9 cellular contexts compared by ENCODE assay signal in the genomic region with DNA sequence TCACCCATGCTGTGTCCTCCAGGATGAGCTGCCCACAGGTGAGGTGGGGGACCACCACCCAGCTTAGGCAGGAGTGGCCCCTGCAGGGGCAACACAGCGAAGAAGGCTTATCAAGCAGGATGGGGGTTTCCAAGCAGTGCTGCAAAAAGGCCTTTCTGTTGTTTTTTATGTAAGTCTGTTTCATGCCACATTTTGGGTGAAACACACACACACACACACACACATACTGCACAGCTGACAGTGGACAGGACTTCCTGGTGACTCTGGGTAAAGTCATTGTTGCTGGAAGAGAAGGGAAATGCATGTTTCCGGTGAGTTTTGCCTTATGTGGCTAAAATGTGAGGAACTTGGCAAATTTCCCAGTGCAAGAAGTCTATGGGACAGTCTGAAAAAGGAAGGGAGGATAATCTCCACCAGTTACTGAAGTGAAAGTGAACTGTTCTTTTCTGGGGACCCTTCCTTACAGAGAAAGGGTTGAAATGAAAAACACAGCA.
DNase-seq lines count a peak whose midpoint lies in the region; ATAC-seq and TF ChIP-seq lines count a peak whose summit lies in the region.
"Had no signal": no experiment of that assay in that cellular context is flagged by ENCODE, and none has a peak within 500 bp of the region (broad histone marks: within the 10 kb centered on the region; RNA-seq: fewer than 3 reads in every experiment).

No MANE protein-coding gene starts in this region.

- DNase-seq in A172 (ENCODE audit: low spot score) (peak; percentile 80), GM13977 (ENCODE audit: low spot score) (peak; percentile 41), M059J (ENCODE audit: low read depth) (peak; percentile 91), amniotic epithelial cell (ENCODE audit: low read depth) (peak; percentile 69), right cardiac atrium (peak in 2 of 3 donors; percentile 73 to 78), spleen (peak; percentile 78), NCI-H1436 (lab: John Stamatoyannopoulos, UW) (no peak)

- no peaks in the 10 kb centered on the region for H3K36me3 ChIP-seq in spleen
- H3K36me3 ChIP-seq: cardiac muscle cell had no signal

- intact Hi-C loops in right cardiac atrium (cut with DNase I) (no loop called here), spleen (cut with DNase I; ENCODE audit: low total_unique reads) (no loop called here)

- TF ChIP-seq CTCF in GM13977 (IDR thresholded peaks at IDR 0.05; ENCODE audit: extremely low read depth, insufficient read depth, missing control alignments): no peak
- TF ChIP-seq CTCF in spleen (IDR thresholded peaks at IDR 0.05 in 8 of 11, conservative IDR thresholded peaks at IDR 0.05 in 3 of 11): no peak

- H3K9me3 ChIP-seq in right cardiac atrium (ENCODE audit: control insufficient read depth, low read length) (no peaks in the 10 kb centered on the region), spleen (peaks cover 0 to 9% (median 0%) of the 10 kb centered on the region in 8 donors)

- 17% methylated on average over 2 of the region's 2 CpGs for WGBS in right cardiac atrium
- WGBS in spleen, 5 donors: 5 to 12% (median 7%) methylated on average over 2 of the region's 2 CpGs

- TF ChIP-seq POLR2A in spleen (IDR thresholded peaks at IDR 0.05): no peak

- ATAC-seq in right cardiac atrium (peak; percentile 85 to 93), GM21515 (IDR thresholded peaks at IDR 0.05; ENCODE audit: unreplicated experiment) (no peak)

- no peak overlapping the region for H3K4me3 ChIP-seq in right cardiac atrium (ENCODE audit: low read length)
- H3K4me3 ChIP-seq in spleen: peak overlapping the region in 1 of 8 donors; percentile 29
- H3K4me3 ChIP-seq: cardiac muscle cell had no signal

- in situ Hi-C loops in GM13977 (cut with MboI; ENCODE audit: low pct_unique_long_range_greater_than_20kb, low sequenced_read_pairs, unreplicated experiment): no loop called here

- H3K27me3 ChIP-seq in right cardiac atrium (ENCODE audit: control insufficient read depth, insufficient read depth): no peaks in the 10 kb centered on the region
- no peaks in the 10 kb centered on the region for H3K27me3 ChIP-seq in spleen (replicated peaks in 1 of 7)
- H3K27me3 ChIP-seq: cardiac muscle cell had no signal

- H3K4me1 ChIP-seq in right cardiac atrium (ENCODE audit: control insufficient read depth, insufficient read depth, low read length) (peaks cover 8% of the 10 kb centered on the region), spleen (peaks cover 23 to 77% (median 35%) of the 10 kb centered on the region in 6 donors)

- H3K27ac ChIP-seq in right cardiac atrium (ENCODE audit: low read length) (peak overlapping the region; percentile 71), spleen (peak overlapping the region; percentile 68 to 96 (median 86))
- H3K27ac ChIP-seq: cardiac muscle cell had no signal
